In the genomic region with DNA sequence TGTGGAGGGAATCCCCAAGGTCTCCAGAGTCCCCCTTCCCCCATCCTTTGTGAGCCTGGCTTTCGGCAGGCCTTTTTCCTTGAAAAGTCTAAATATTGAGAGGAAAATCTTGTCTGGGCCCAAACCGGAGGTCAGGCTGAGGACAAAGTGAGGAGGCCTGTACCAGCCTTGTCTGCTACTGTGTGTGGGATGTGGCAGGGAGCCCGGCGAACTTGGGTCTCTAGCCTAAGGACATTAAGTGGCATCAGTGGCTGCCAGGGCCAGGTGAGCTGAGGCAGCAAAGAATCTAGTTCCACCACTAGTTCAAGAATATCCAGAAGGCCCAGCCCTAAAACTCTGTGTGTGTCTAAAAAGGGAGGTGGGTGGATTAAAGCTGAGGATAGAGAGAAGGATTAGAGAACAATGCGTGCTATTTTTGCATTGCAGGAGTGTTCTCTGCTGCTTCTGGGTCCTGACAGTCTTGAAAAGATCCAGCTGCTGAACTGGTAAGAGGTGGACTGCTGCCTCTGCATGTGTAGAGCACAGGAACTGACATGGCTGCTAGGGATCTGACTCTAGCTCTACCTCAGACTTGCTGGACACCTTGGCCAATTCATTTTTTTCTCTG, we compare ENCODE assay signal across 8 cellular contexts. TPM values are rescaled to one million over a fixed set of nuclear protein-coding genes. Genes with fewer than 3 reads are reported as not detected.
DNase-seq lines count a peak whose midpoint lies in the region; ATAC-seq lines count a peak whose summit lies in the region.

No MANE protein-coding gene starts in this region.

- H3K4me3 Mint-ChIP-seq in activated naive CD8-positive, alpha-beta T cell treated with anti-CD3 and anti-CD28 coated beads for 36 hours = peak overlapping the region; percentile 81
- H3K4me3 Mint-ChIP-seq in immature natural killer cell = peak overlapping the region; percentile 90 to 95 (median 93)

- H3K9ac ChIP-seq in subcutaneous abdominal adipose tissue (ENCODE audit: low read length in 5 of 5) = peak overlapping the region; percentile 65 to 84 (median 76)

- DNase-seq in DMS53 (lab: John Stamatoyannopoulos, UW) (peak; percentile 57), DMS53 treated with DMSO at 0.1 percent for 48 hours (lab: John Stamatoyannopoulos, UW; ENCODE audit: unreplicated experiment) (no peak), immature natural killer cell (no peak), NCI-H2171 treated with DMSO at 0.1 percent for 48 hours (lab: John Stamatoyannopoulos, UW) (no peak), COR-L47 (lab: John Stamatoyannopoulos, UW) (no peak)
- DNase-seq in activated naive CD8-positive, alpha-beta T cell treated with anti-CD3 and anti-CD28 coated beads for 36 hours = no peak

- H3K27me3 Mint-ChIP-seq in activated naive CD8-positive, alpha-beta T cell treated with anti-CD3 and anti-CD28 coated beads for 36 hours = no peaks in the 10 kb centered on the region
- H3K27me3 Mint-ChIP-seq in immature natural killer cell (ENCODE audit: low read depth in 3 of 3) = peaks cover 5 to 8% (median 7%) of the 10 kb centered on the region in 3 donors

- no peak for ATAC-seq in GM18868 (IDR thresholded peaks at IDR 0.05; ENCODE audit: unreplicated experiment)

- H3K36me3 ChIP-seq in subcutaneous abdominal adipose tissue (ENCODE audit: control insufficient read depth in 5 of 5, insufficient read depth in 5 of 5, low read length in 5 of 5) = no peaks in the 10 kb centered on the region

- H3K9me3 Mint-ChIP-seq in activated naive CD8-positive, alpha-beta T cell treated with anti-CD3 and anti-CD28 coated beads for 36 hours = no peaks in the 10 kb centered on the region
- no peaks in the 10 kb centered on the region for H3K9me3 Mint-ChIP-seq in immature natural killer cell

- peaks cover 0 to 25% (median 21%) of the 10 kb centered on the region in 5 donors for H3K4me1 ChIP-seq in subcutaneous abdominal adipose tissue (ENCODE audit: control insufficient read depth in 5 of 5, insufficient read depth in 5 of 5, low read length in 5 of 5)

- H3K4me1 Mint-ChIP-seq in activated naive CD8-positive, alpha-beta T cell treated with anti-CD3 and anti-CD28 coated beads for 36 hours = peaks cover 10% of the 10 kb centered on the region
- peaks cover 1 to 13% of the 10 kb centered on the region in 2 donors for H3K4me1 Mint-ChIP-seq in immature natural killer cell

- H3K27ac Mint-ChIP-seq in activated naive CD8-positive, alpha-beta T cell treated with anti-CD3 and anti-CD28 coated beads for 36 hours = peak overlapping the region; percentile 90
- peak overlapping the region; percentile 84 to 97 (median 94) for H3K27ac Mint-ChIP-seq in immature natural killer cell

- H3K4me3 ChIP-seq in subcutaneous abdominal adipose tissue (ENCODE audit: low read depth in 1 of 5, low read length in 5 of 5) = peak overlapping the region; percentile 51 to 80 (median 75)

- H3K27ac ChIP-seq in subcutaneous abdominal adipose tissue (ENCODE audit: low read depth, low read length) = peak overlapping the region; percentile 91

- no peaks in the 10 kb centered on the region for H3K36me3 Mint-ChIP-seq in activated naive CD8-positive, alpha-beta T cell treated with anti-CD3 and anti-CD28 coated beads for 36 hours
- no peaks in the 10 kb centered on the region for H3K36me3 Mint-ChIP-seq in immature natural killer cell

- peaks cover 0 to 8% (median 2%) of the 10 kb centered on the region in 5 donors for H3K27me3 ChIP-seq in subcutaneous abdominal adipose tissue (ENCODE audit: control insufficient read depth in 5 of 5, insufficient read depth in 4 of 5, low read length in 5 of 5)

- no peaks in the 10 kb centered on the region for H3K9me3 ChIP-seq in subcutaneous abdominal adipose tissue (ENCODE audit: control insufficient read depth in 5 of 5, low read length in 5 of 5)

RNA-seq across cellular contexts. Expression of gene AMER1, which starts 1.2 kb away (rescaled TPM):
- total RNA-seq in activated naive CD8-positive, alpha-beta T cell treated with anti-CD3 and anti-CD28 coated beads for 36 hours = 1 to 10 TPM; 4.3 to 4.4 TPM
- polyA plus RNA-seq in immature natural killer cell = under 1 TPM in 2 of 3 donors, not detected in 1; 0.06 TPM

RNA-seq across cellular contexts. Expression of gene ASB12, which starts 23.7 kb away (rescaled TPM):
- under 1 TPM in 1 of 2 experiments, not detected in 1; 0.16 TPM for total RNA-seq in activated naive CD8-positive, alpha-beta T cell treated with anti-CD3 and anti-CD28 coated beads for 36 hours
- 1 to 10 TPM in 1 of 3 donors, under 1 TPM in 1, not detected in 1; 0.37 to 3.9 TPM for polyA plus RNA-seq in immature natural killer cell
